ENCODE assay signal across 1 cellular context in genomic region chr5:176888865-176889165, GRCh38.
TF ChIP-seq lines count a peak whose summit lies in the region.

No MANE protein-coding gene starts in this region.

TF ChIP-seq in WTC11, 78 proteins besides CTCF, POLR2A, EP300 and RAD21 (continued from another document):
- TF ChIP-seq HMGXB4 (CRISPR knock-in tag; IDR thresholded peaks at IDR 0.05) (no peak), GRHL2 (CRISPR knock-in tag; IDR thresholded peaks at IDR 0.05; ENCODE audit: insufficient replicate concordance, severe bottlenecking) (no peak), ETV6 (CRISPR knock-in tag; IDR thresholded peaks at IDR 0.05) (no peak), PRRX2 (CRISPR knock-in tag; IDR thresholded peaks at IDR 0.05) (no peak), TCF7 (CRISPR knock-in tag; IDR thresholded peaks at IDR 0.05; ENCODE audit: low read depth) (no peak), ZNF423 (CRISPR knock-in tag; IDR thresholded peaks at IDR 0.05) (no peak), TEAD1 (CRISPR knock-in tag; IDR thresholded peaks at IDR 0.05) (no peak), E2F1 (CRISPR knock-in tag; IDR thresholded peaks at IDR 0.05) (no peak), NR2C2 (CRISPR knock-in tag; IDR thresholded peaks at IDR 0.05) (no peak), ZNF396 (CRISPR knock-in tag; IDR thresholded peaks at IDR 0.05; ENCODE audit: borderline replicate concordance) (no peak)
TF ChIP-seq in WTC11: peak in this region for 0.
